Comparison of ENCODE assay signal across 1 cellular context in genomic region chr4:153249199-153250154, GRCh38.
TF ChIP-seq lines count a peak whose summit lies in the region.

No MANE protein-coding gene starts in this region.

TF ChIP-seq in SK-N-SH, 30 proteins besides CTCF, POLR2A, EP300 and RAD21 (continued from another document):
- TF ChIP-seq REST (IDR thresholded peaks at IDR 0.05; ENCODE audit: low read depth, low read length) (no peak), PBX3 (IDR thresholded peaks at IDR 0.05) (no peak), SIN3A (IDR thresholded peaks at IDR 0.05; ENCODE audit: borderline replicate concordance, low read depth, low read length) (peak; percentile 17; the same call in 1 of the 2 replicates)
